32 cellular contexts compared by ENCODE assay signal in the genomic region with DNA sequence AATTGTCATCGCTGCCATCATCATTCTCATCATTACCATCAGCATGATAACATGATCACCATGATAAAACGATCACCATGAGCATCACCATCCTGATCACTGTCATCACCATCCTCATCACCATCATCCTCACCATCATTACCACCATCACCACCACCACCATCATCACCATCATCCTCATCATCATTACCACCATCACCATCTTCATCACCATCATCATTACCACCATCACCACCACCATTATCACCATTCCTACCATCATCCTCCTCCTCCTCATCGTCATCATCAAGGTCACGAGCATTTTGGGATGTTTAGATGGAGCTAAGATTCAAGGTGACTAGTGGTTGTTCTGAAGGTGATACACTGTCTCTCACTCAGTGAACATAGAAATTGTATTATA.
"Had no signal": no experiment of that assay in that cellular context is flagged by ENCODE, and none has a peak within 500 bp of the region (broad histone marks: within the 10 kb centered on the region; RNA-seq: fewer than 3 reads in every experiment).

No MANE protein-coding gene starts in this region.

- H3K27ac ChIP-seq: adrenal gland, body of pancreas, esophagus muscularis mucosa, foreskin keratinocyte, gastrocnemius medialis, heart left ventricle, WERI-Rb-1 had no signal

- ATAC-seq: activated CD4-positive, CD25-positive, alpha-beta regulatory T cell treated with anti-CD3 and anti-CD28 coated beads, Interleukin-2, amount 50 U/mL, for 24 hours; activated CD8-positive, alpha-beta T cell treated with anti-CD3 and anti-CD28 coated beads for 36 hours; activated naive CD8-positive, alpha-beta T cell treated with anti-CD3 and anti-CD28 coated beads, Interleukin-2, amount 50 U/mL, for 24 hours; activated T-cell treated with anti-CD3 and anti-CD28 coated beads, Interleukin-2, amount 50 U/mL, for 4 hours; activated T-helper 17 cell treated with anti-CD3 and anti-CD28 coated beads, Interleukin-2, amount 50 U/mL, for 72 hours; body of pancreas; effector memory CD8-positive, alpha-beta T cell; foreskin keratinocyte; gastrocnemius medialis; heart left ventricle; T-helper 17 cell had no signal

- FAIRE-seq: colon had no signal

- H3K36me3 ChIP-seq: adrenal gland, esophagus muscularis mucosa, gastrocnemius medialis, heart left ventricle, WERI-Rb-1 had no signal

- H3K9me3 ChIP-seq: adrenal gland, body of pancreas, gastrocnemius medialis, heart left ventricle had no signal

- DNase-seq: activated B cell treated with CpG ODN at 0.5 μM for 24 hours; activated CD4-positive, alpha-beta T cell treated with anti-CD3 and anti-CD28 coated beads for 48 hours; activated CD4-positive, alpha-beta T cell treated with anti-CD3 and anti-CD28 coated beads, Interleukin-2, amount 50 U/mL, for 1 hour; activated CD4-positive, alpha-beta T cell treated with anti-CD3 and anti-CD28 coated beads, Interleukin-2, amount 50 U/mL, for 48 hours; activated CD8-positive, alpha-beta memory T cell treated with anti-CD3 and anti-CD28 coated beads for 24 hours; activated CD8-positive, alpha-beta T cell treated with anti-CD3 and anti-CD28 coated beads for 36 hours; activated effector memory CD4-positive, alpha-beta T cell treated with Interleukin-2 at 50 U/mL for 16 hours; activated gamma-delta T cell treated with Interleukin-2 at 50 U/mL for 16 hours; activated naive CD4-positive, alpha-beta T cell treated with anti-CD3 and anti-CD28 coated beads for 36 hours; activated naive CD8-positive, alpha-beta T cell treated with anti-CD3 and anti-CD28 coated beads for 36 hours; activated naive CD8-positive, alpha-beta T cell treated with anti-CD3 and anti-CD28 coated beads, Interleukin-2, amount 50 U/mL, for 24 hours; activated T-cell treated with anti-CD3 and anti-CD28 coated beads, Interleukin-2, amount 50 U/mL, for 4 hours; adrenal gland; amygdala; aorta; body of pancreas; caudate nucleus; cortex of kidney; effector CD4-positive, alpha-beta T cell; effector memory CD8-positive, alpha-beta T cell; erythroblast; foreskin keratinocyte; gastrocnemius medialis; glutamatergic neuron; heart left ventricle; T-helper 17 cell; T1000; WERI-Rb-1 had no signal

- H3K4me3 ChIP-seq: adrenal gland, body of pancreas, esophagus muscularis mucosa, gastrocnemius medialis, heart left ventricle had no signal

- H3K27me3 ChIP-seq: body of pancreas had no signal

- H3K4me1 ChIP-seq: adrenal gland, body of pancreas, esophagus muscularis mucosa, foreskin keratinocyte, gastrocnemius medialis had no signal
